In genomic region chr12:39032034-39032433, GRCh38 we compare ENCODE assay signal across 28 cellular contexts.
"Had no signal": no experiment of that assay in that cellular context is flagged by ENCODE, and none has a peak within 500 bp of the region (broad histone marks: within the 10 kb centered on the region; RNA-seq: fewer than 3 reads in every experiment).

No MANE protein-coding gene starts in this region.

- H3K36me3 Mint-ChIP-seq: naive thymus-derived CD4-positive, alpha-beta T cell; natural killer cell; stimulated activated effector memory CD8-positive, alpha-beta T cell treated with anti-CD3 and anti-CD28 coated beads, Interleukin-12 subunit alpha, Interleukin-12 subunit beta, amount 100 ng/mL, for 72 hours; stimulated activated naive B cell treated with anti-CD40 and anti-IgM and Interleukin-4, amounts not matched to agents 10 μg/mL and 1 μg/mL and 100 μg/mL, for 72 hours had no signal

- H3K9me3 Mint-ChIP-seq: nephron; neural crest cell; stimulated activated naive B cell treated with anti-CD40 and anti-IgM and Interleukin-4, amounts not matched to agents 10 μg/mL and 1 μg/mL and 100 μg/mL, for 72 hours had no signal

- H3K4me1 Mint-ChIP-seq: naive thymus-derived CD4-positive, alpha-beta T cell; natural killer cell; neural crest cell; stimulated activated effector memory CD8-positive, alpha-beta T cell treated with anti-CD3 and anti-CD28 coated beads, Interleukin-12 subunit alpha, Interleukin-12 subunit beta, amount 100 ng/mL, for 72 hours; stimulated activated naive B cell treated with anti-CD40 and anti-IgM and Interleukin-4, amounts not matched to agents 10 μg/mL and 1 μg/mL and 100 μg/mL, for 72 hours had no signal

- H3K4me3 Mint-ChIP-seq: naive thymus-derived CD4-positive, alpha-beta T cell; natural killer cell; nephron; neural crest cell; stimulated activated effector memory CD8-positive, alpha-beta T cell treated with anti-CD3 and anti-CD28 coated beads, Interleukin-12 subunit alpha, Interleukin-12 subunit beta, amount 100 ng/mL, for 72 hours; stimulated activated naive B cell treated with anti-CD40 and anti-IgM and Interleukin-4, amounts not matched to agents 10 μg/mL and 1 μg/mL and 100 μg/mL, for 72 hours; stimulated activated naive CD8-positive, alpha-beta T cell treated with anti-CD3 and anti-CD28 coated beads, Interleukin-15, Interleukin-2, amounts not matched to agents 100 ng/mL and 50 ng/mL, for 24 hours had no signal

- H3K9me3 ChIP-seq: neutrophil, pancreas, prostate gland, right atrium auricular region, right lobe of liver, sigmoid colon, stomach, thoracic aorta, thyroid gland, tibial nerve, upper lobe of right lung, uterus had no signal

- H3K27me3 Mint-ChIP-seq: naive thymus-derived CD4-positive, alpha-beta T cell; stimulated activated naive B cell treated with anti-CD40 and anti-IgM and Interleukin-4, amounts not matched to agents 10 μg/mL and 1 μg/mL and 100 μg/mL, for 72 hours; stimulated activated naive CD8-positive, alpha-beta T cell treated with anti-CD3 and anti-CD28 coated beads, Interleukin-15, Interleukin-2, amounts not matched to agents 100 ng/mL and 50 ng/mL, for 24 hours had no signal

- ATAC-seq: naive thymus-derived CD4-positive, alpha-beta T cell; natural killer cell; pancreas; right lobe of liver; stimulated activated effector memory CD8-positive, alpha-beta T cell treated with anti-CD3 and anti-CD28 coated beads, Interleukin-12 subunit alpha, Interleukin-12 subunit beta, amount 100 ng/mL, for 72 hours; stimulated activated naive B cell treated with anti-CD40 and anti-IgM and Interleukin-4, amounts not matched to agents 10 μg/mL and 1 μg/mL and 100 μg/mL, for 72 hours; upper lobe of right lung had no signal

- H3K27ac Mint-ChIP-seq: naive thymus-derived CD4-positive, alpha-beta T cell; natural killer cell; nephron; stimulated activated effector memory CD8-positive, alpha-beta T cell treated with anti-CD3 and anti-CD28 coated beads, Interleukin-12 subunit alpha, Interleukin-12 subunit beta, amount 100 ng/mL, for 72 hours; stimulated activated naive B cell treated with anti-CD40 and anti-IgM and Interleukin-4, amounts not matched to agents 10 μg/mL and 1 μg/mL and 100 μg/mL, for 72 hours; stimulated activated naive CD8-positive, alpha-beta T cell treated with anti-CD3 and anti-CD28 coated beads, Interleukin-15, Interleukin-2, amounts not matched to agents 100 ng/mL and 50 ng/mL, for 24 hours had no signal

- H3K4me3 ChIP-seq: pancreas, prostate gland, right atrium auricular region, right lobe of liver, sigmoid colon, stomach, thoracic aorta, thyroid gland, tibial nerve, upper lobe of right lung, uterus had no signal

- FAIRE-seq: pancreas, small intestine had no signal

- DNase-seq: naive thymus-derived CD4-positive, alpha-beta T cell; natural killer cell; nucleus accumbens; pancreas; retina; right lobe of liver; sigmoid colon; small intestine; stimulated activated CD4-positive, alpha-beta T cell treated with anti-CD3 and anti-CD28 coated beads, Interleukin-15, amount 100 ng/mL, for 24 hours; stimulated activated CD4-positive, alpha-beta T cell treated with anti-CD3 and anti-CD28 coated beads, Interleukin-2, amount 100 ng/mL, for 24 hours; stimulated activated CD4-positive, alpha-beta T cell treated with anti-CD3 and anti-CD28 coated beads, Interleukin-2, amount 100 ng/mL, for 48 hours; stimulated activated CD4-positive, alpha-beta T cell treated with anti-CD3 and anti-CD28 coated beads, Interleukin-4, amount 100 ng/mL, for 24 hours; stimulated activated naive B cell treated with anti-CD40 and anti-IgM and Interleukin-4, amounts not matched to agents 10 μg/mL and 1 μg/mL and 100 μg/mL, for 72 hours; stimulated activated naive CD4-positive, alpha-beta T cell treated with Interleukin-2 at 50 U/mL for 16 hours; stomach; thyroid gland; trophoblast cell; upper lobe of right lung; uterus had no signal

- H3K36me3 ChIP-seq: neutrophil, pancreas, prostate gland, right atrium auricular region, right lobe of liver, sigmoid colon, stomach, thoracic aorta, thyroid gland, tibial nerve, upper lobe of right lung, uterus had no signal

- H3K27me3 ChIP-seq: neutrophil, pancreas, right atrium auricular region, right lobe of liver, sigmoid colon, stomach, thyroid gland, tibial nerve, upper lobe of right lung, uterus had no signal

- H3K27ac ChIP-seq: neutrophil, pancreas, prostate gland, right atrium auricular region, right lobe of liver, sigmoid colon, stomach, thoracic aorta, thyroid gland, tibial nerve, upper lobe of right lung, uterus had no signal

- H3K4me1 ChIP-seq: pancreas, prostate gland, right atrium auricular region, right lobe of liver, sigmoid colon, stomach, thyroid gland, tibial nerve, upper lobe of right lung, uterus had no signal
